1 cellular context compared by ENCODE assay signal in genomic region chr1:1000357-1001056, GRCh38.
TF ChIP-seq lines count a peak whose summit lies in the region.

No MANE protein-coding gene starts in this region.

TF ChIP-seq in HepG2, 621 proteins besides CTCF, POLR2A, EP300 and RAD21 (continued from another document and continues in another):
- TF ChIP-seq NFAT5 (CRISPR knock-in tag; IDR thresholded peaks at IDR 0.05) (peak; percentile 70; the same call in 1 of the 2 replicates), REPIN1 (CRISPR knock-in tag; IDR thresholded peaks at IDR 0.05; ENCODE audit: borderline replicate concordance, low read depth) (peak; percentile 68; the same call in 1 of the 2 replicates), ISL2 (CRISPR knock-in tag; IDR thresholded peaks at IDR 0.05) (0 out of 2 replicates have a peak, but pooled peaks have one; percentile 54), FOXP4 (CRISPR knock-in tag; IDR thresholded peaks at IDR 0.05) (peak; percentile 24; the same call in 1 of the 2 replicates), ZNF468 (CRISPR knock-in tag; IDR thresholded peaks at IDR 0.05) (no peak), SRY (CRISPR knock-in tag; IDR thresholded peaks at IDR 0.05) (peak; percentile 89; the same call in 1 of the 2 replicates), ATM (IDR thresholded peaks at IDR 0.05; ENCODE audit: borderline replicate concordance) (no peak), NR0B2 (CRISPR knock-in tag; IDR thresholded peaks at IDR 0.05) (no peak; the same call in 1 of the 2 replicates), ZNF337 (CRISPR knock-in tag; IDR thresholded peaks at IDR 0.05; ENCODE audit: borderline replicate concordance, low read depth) (0 out of 2 replicates have a peak, but pooled peaks have one; percentile 15), ZNF609 (CRISPR knock-in tag; IDR thresholded peaks at IDR 0.05; ENCODE audit: borderline replicate concordance) (peak; percentile 57; the same call in 1 of the 2 replicates), BRF2 (CRISPR knock-in tag; IDR thresholded peaks at IDR 0.05) (no peak), ZNF430 (CRISPR knock-in tag; IDR thresholded peaks at IDR 0.05) (0 out of 2 replicates have a peak, but pooled peaks have one; percentile 32), PITX1 (CRISPR knock-in tag; IDR thresholded peaks at IDR 0.05) (no peak; the same call in 1 of the 2 replicates), THYN1 (CRISPR knock-in tag; IDR thresholded peaks at IDR 0.05; ENCODE audit: borderline replicate concordance, low read depth) (no peak), ZNF691 (CRISPR knock-in tag; IDR thresholded peaks at IDR 0.05; ENCODE audit: borderline replicate concordance, low read depth) (peak; percentile 86; the same call in 1 of the 2 replicates), DRAP1 (CRISPR knock-in tag; IDR thresholded peaks at IDR 0.05) (peak; percentile 37; the same call in 1 of the 2 replicates), USF2 (IDR thresholded peaks at IDR 0.05; ENCODE audit: low read depth, low read length) (peak; percentile 52), USF2 (CRISPR knock-in tag; IDR thresholded peaks at IDR 0.05; ENCODE audit: borderline replicate concordance) (peak; percentile 58; the same call in 1 of the 2 replicates), ELF3 (CRISPR knock-in tag; IDR thresholded peaks at IDR 0.05) (peak; percentile 53; the same call in 1 of the 2 replicates), ZNF484 (CRISPR knock-in tag; IDR thresholded peaks at IDR 0.05; ENCODE audit: borderline replicate concordance, low read depth) (no peak), SALL1 (CRISPR knock-in tag; IDR thresholded peaks at IDR 0.05) (peak; percentile 65), ZNF251 (CRISPR knock-in tag; IDR thresholded peaks at IDR 0.05) (0 out of 2 replicates have a peak, but pooled peaks have one; percentile 33), ARNT (IDR thresholded peaks at IDR 0.05) (no peak), ZNF225 (CRISPR knock-in tag; IDR thresholded peaks at IDR 0.05) (peak; percentile 54; the same call in 1 of the 2 replicates), HES4 (CRISPR knock-in tag; IDR thresholded peaks at IDR 0.05; ENCODE audit: borderline replicate concordance) (no peak), TFDP2 (CRISPR knock-in tag; IDR thresholded peaks at IDR 0.05) (peak; percentile 76), NCOA5 (CRISPR knock-in tag; IDR thresholded peaks at IDR 0.05) (0 out of 2 replicates have a peak, but pooled peaks have one; percentile 14), ZBTB37 (CRISPR knock-in tag; IDR thresholded peaks at IDR 0.05) (no peak), ATRX (CRISPR knock-in tag; IDR thresholded peaks at IDR 0.05; ENCODE audit: borderline replicate concordance) (no peak), DMAP1 (CRISPR knock-in tag; IDR thresholded peaks at IDR 0.05) (peak; percentile 90), TARDBP (CRISPR knock-in tag; IDR thresholded peaks at IDR 0.05) (peak; percentile 43), ZFP82 (CRISPR knock-in tag; IDR thresholded peaks at IDR 0.05; ENCODE audit: borderline replicate concordance) (peak; percentile 56; the same call in 1 of the 2 replicates), HNRNPL (IDR thresholded peaks at IDR 0.05; ENCODE audit: low read depth, low read length) (no peak)
